11 cellular contexts compared by ENCODE assay signal in genomic region chr5:150510460-150511263, GRCh38. TPM values are rescaled to one million over a fixed set of nuclear protein-coding genes. Genes with fewer than 3 reads are reported as not detected.
A peak's percentile ranks its signal among the peaks of the same experiment; 100 is the strongest.
DNase-seq lines count a peak whose midpoint lies in the region; ATAC-seq and TF ChIP-seq lines count a peak whose summit lies in the region.
"Had no signal": no experiment of that assay in that cellular context is flagged by ENCODE, and none has a peak within 500 bp of the region (broad histone marks: within the 10 kb centered on the region; RNA-seq: fewer than 3 reads in every experiment).

No MANE protein-coding gene starts in this region.

- no peaks in the 10 kb centered on the region for H3K27me3 Mint-ChIP-seq in H9 (ENCODE audit: low read depth)
- H3K27me3 Mint-ChIP-seq: activated CD4-positive, alpha-beta memory T cell treated with anti-CD3 and anti-CD28 coated beads for 36 hours had no signal

- H2BK120ac ChIP-seq in H9 (ENCODE audit: low read depth, low read length, poor library complexity, severe bottlenecking) = no peak overlapping the region

- peaks cover 8% of the 10 kb centered on the region; the same call in 1 of the 2 replicates for H3K79me2 ChIP-seq in H9 (ENCODE audit: insufficient read depth, low read length)

- peak overlapping the region; percentile 9 to 16; a peak in 2 of 5 replicates for H3K4me3 Mint-ChIP-seq in H9
- H3K4me3 Mint-ChIP-seq: activated CD4-positive, alpha-beta memory T cell treated with anti-CD3 and anti-CD28 coated beads for 36 hours had no signal

- H3K56ac ChIP-seq in H9 (ENCODE audit: insufficient read length, low read depth, low read length) = no peak overlapping the region

- H2BK5ac ChIP-seq in H9 (ENCODE audit: insufficient read length, low read length) = no peak overlapping the region

- peaks cover 66 to 79% of the 10 kb centered on the region in 2 experiments for H3K4me1 Mint-ChIP-seq in H9

- H3K9me3 Mint-ChIP-seq in H9 = no peaks in the 10 kb centered on the region
- H3K9me3 Mint-ChIP-seq: activated CD4-positive, alpha-beta memory T cell treated with anti-CD3 and anti-CD28 coated beads for 36 hours had no signal

- H3K18ac ChIP-seq in H9 (ENCODE audit: insufficient read length, low read depth, low read length) = no peak overlapping the region

- H4K8ac ChIP-seq in H9 (replicated peaks; ENCODE audit: insufficient read length, low read depth, low read length) = no peak overlapping the region

- H3K36me3 ChIP-seq in body of pancreas (replicated peaks in 1 of 2; ENCODE audit: insufficient read depth in 1 of 2, low read depth in 2 of 2) (no peaks in the 10 kb centered on the region), skeletal muscle tissue (ENCODE audit: control insufficient read depth in 3 of 3, insufficient read depth in 3 of 3, low read length in 3 of 3) (no peaks in the 10 kb centered on the region)

- no peaks in the 10 kb centered on the region for H3K23me2 ChIP-seq in H9 (ENCODE audit: insufficient read length, low read depth, low read length, poor library complexity, severe bottlenecking)

- intact Hi-C loops in body of pancreas (cut with DNase I) = no loop called here

- no peak overlapping the region for H3K4ac ChIP-seq in H9 (ENCODE audit: low read depth, low read length)

- no peak overlapping the region for H4K91ac ChIP-seq in H9 (ENCODE audit: insufficient read length, low read depth, low read length)

- WGBS in H9 (ENCODE audit: extremely low coverage, insufficient read length, low lambda C conversion rate) = no CpG with 5 or more reads among the region's 12 CpGs
- WGBS in body of pancreas, 2 donors = 28 to 32% methylated on average over 12 of the region's 12 CpGs

- no peaks in the 10 kb centered on the region for H3K27me3 ChIP-seq in H9 (ENCODE audit: insufficient read depth, low read length)
- no peaks in the 10 kb centered on the region for H3K27me3 ChIP-seq in body of pancreas
- no peaks in the 10 kb centered on the region for H3K27me3 ChIP-seq in layer of hippocampus (ENCODE audit: control insufficient read depth, insufficient read depth, low read length)
- no peaks in the 10 kb centered on the region for H3K27me3 ChIP-seq in skeletal muscle tissue (ENCODE audit: control insufficient read depth in 3 of 3, insufficient read depth in 3 of 3, low read length in 3 of 3)

- H3K27ac Mint-ChIP-seq in H9 = peak overlapping the region in 2 of 3 experiments; percentile 87 to 90; a peak in 5 of 7 replicates
- H3K27ac Mint-ChIP-seq: activated CD4-positive, alpha-beta memory T cell treated with anti-CD3 and anti-CD28 coated beads for 36 hours had no signal

- no peak overlapping the region for H2AFZ ChIP-seq in H9 (ENCODE audit: low read length)

- ATAC-seq in body of pancreas = peak; percentile 70
- no peak for ATAC-seq in HG03025 (IDR thresholded peaks at IDR 0.05; ENCODE audit: low FRiP score, unreplicated experiment)

- no peak overlapping the region for H3K4me2 ChIP-seq in H9 (ENCODE audit: insufficient read depth, insufficient read length, low read length)

- no peak overlapping the region for H3K9ac ChIP-seq in H9 (ENCODE audit: extremely low read depth, insufficient read length, low read length)
- peak overlapping the region in 1 of 3 donors; percentile 60 for H3K9ac ChIP-seq in skeletal muscle tissue (ENCODE audit: low read depth in 1 of 3, low read length in 3 of 3)

- H3K36me3 Mint-ChIP-seq in H9 (ENCODE audit: insufficient read depth in 1 of 3, low read depth in 3 of 3) = no peaks in the 10 kb centered on the region; a peak in 1 of 7 replicates
- H3K36me3 Mint-ChIP-seq: activated CD4-positive, alpha-beta memory T cell treated with anti-CD3 and anti-CD28 coated beads for 36 hours had no signal

- no peak overlapping the region for H2BK12ac ChIP-seq in H9 (ENCODE audit: insufficient read length, low read depth, low read length)

- no peaks in the 10 kb centered on the region for H4K20me1 ChIP-seq in H9 (ENCODE audit: control insufficient read depth, insufficient read depth, insufficient read length)

- H3K9me3 ChIP-seq in H9 (ENCODE audit: control insufficient read depth, low read depth, low read length) (no peaks in the 10 kb centered on the region), body of pancreas (no peaks in the 10 kb centered on the region), skeletal muscle tissue (ENCODE audit: control insufficient read depth in 3 of 3, low read length in 3 of 3) (no peaks in the 10 kb centered on the region)

- H3K4me1 ChIP-seq in H9 (ENCODE audit: insufficient read depth, low read length) = peaks cover 3% of the 10 kb centered on the region; the same call in 1 of the 2 replicates
- H3K4me1 ChIP-seq in body of pancreas = peaks cover 100% of the 10 kb centered on the region
- peaks cover 77 to 89% (median 85%) of the 10 kb centered on the region in 3 donors for H3K4me1 ChIP-seq in skeletal muscle tissue (ENCODE audit: control insufficient read depth in 3 of 3, insufficient read depth in 3 of 3, low read length in 3 of 3)

- no peak overlapping the region for H4K5ac ChIP-seq in H9 (ENCODE audit: insufficient read length, low read depth, low read length)

- no peak overlapping the region for H3T11ph ChIP-seq in H9 (ENCODE audit: low read length)

- no peak overlapping the region for H2BK15ac ChIP-seq in H9 (ENCODE audit: low read depth, low read length)

- TF ChIP-seq CTCF in H9 (conservative IDR thresholded peaks at IDR 0.05) = no peak
- peak in 1 of 7 experiments; percentile 14 for TF ChIP-seq CTCF in body of pancreas (IDR thresholded peaks at IDR 0.05)

- TF ChIP-seq POLR2A in body of pancreas (IDR thresholded peaks at IDR 0.05) = peak in 2 of 3 donors; percentile 31 to 33

- no peak overlapping the region for H2BK20ac ChIP-seq in H9 (ENCODE audit: low read depth, low read length, poor library complexity, severe bottlenecking)

- H3K14ac ChIP-seq in H9 (ENCODE audit: insufficient read depth, low read length) = no peak overlapping the region

- H2AK5ac ChIP-seq in H9 (ENCODE audit: insufficient read length, low read length) = no peak overlapping the region

- no peak overlapping the region for H3K23ac ChIP-seq in H9 (ENCODE audit: insufficient read length, low read depth, low read length)

- no peak overlapping the region for H3K27ac ChIP-seq in H9 (ENCODE audit: insufficient read length, low read depth, low read length)
- H3K27ac ChIP-seq in body of pancreas = peak overlapping the region; percentile 76 to 80 (median 78)
- H3K27ac ChIP-seq in layer of hippocampus (ENCODE audit: low read depth, low read length) = peak overlapping the region; percentile 66
- peak overlapping the region; percentile 50 for H3K27ac ChIP-seq in skeletal muscle tissue (ENCODE audit: low read depth, low read length)

- DNase-seq in H9 = no peak
- DNase-seq in body of pancreas = peak; percentile 68 to 86 (median 82)
- DNase-seq in T-helper 1 cell = no peak
- DNase-seq in activated CD4-positive, CD25-positive, alpha-beta regulatory T cell treated with anti-CD3 and anti-CD28 coated beads, Interleukin-2, amount 50 U/mL, for 72 hours = no peak
- no peak for DNase-seq in NOMO-1 (lab: John Stamatoyannopoulos, UW; ENCODE audit: unreplicated experiment in 2 of 2)
- DNase-seq: activated CD4-positive, alpha-beta memory T cell treated with anti-CD3 and anti-CD28 coated beads for 36 hours; DND-41; stimulated activated CD4-positive, alpha-beta T cell treated with anti-CD3 and anti-CD28 coated beads, Interleukin-4, amount 100 ng/mL, for 4 hours had no signal

- H3K79me1 ChIP-seq in H9 (ENCODE audit: insufficient read depth, low read depth, low read length, poor library complexity, severe bottlenecking) = peaks cover 2% of the 10 kb centered on the region

- no peak overlapping the region for H3K4me3 ChIP-seq in body of pancreas
- peak overlapping the region in 1 of 3 donors; percentile 6 for H3K4me3 ChIP-seq in skeletal muscle tissue (ENCODE audit: low read length in 3 of 3)

RNA-seq across cellular contexts. Expression of gene NDST1, which starts 2.7 kb away (rescaled TPM):
- total RNA-seq in H9 (2021) (59.2 and 65.5 TPM in 2 replicates), body of pancreas (10 to 100 TPM; 37.6 to 56.0 TPM), skeletal muscle tissue (19.3 TPM)

Comparison
In these comparisons a context has a peak if more than half of its experiments do, and no peak if none do; other contexts are left out.
1. DNase-seq: peak in body of pancreas (4 of 4); none in H9 (single experiment), T-helper 1 cell (0 of 5), activated CD4-positive, CD25-positive, alpha-beta regulatory T cell treated with anti-CD3 and anti-CD28 coated beads, Interleukin-2, amount 50 U/mL, for 72 hours (single experiment) and NOMO-1 (0 of 2).